ENCODE assay signal across 8 cellular contexts in the genomic region with DNA sequence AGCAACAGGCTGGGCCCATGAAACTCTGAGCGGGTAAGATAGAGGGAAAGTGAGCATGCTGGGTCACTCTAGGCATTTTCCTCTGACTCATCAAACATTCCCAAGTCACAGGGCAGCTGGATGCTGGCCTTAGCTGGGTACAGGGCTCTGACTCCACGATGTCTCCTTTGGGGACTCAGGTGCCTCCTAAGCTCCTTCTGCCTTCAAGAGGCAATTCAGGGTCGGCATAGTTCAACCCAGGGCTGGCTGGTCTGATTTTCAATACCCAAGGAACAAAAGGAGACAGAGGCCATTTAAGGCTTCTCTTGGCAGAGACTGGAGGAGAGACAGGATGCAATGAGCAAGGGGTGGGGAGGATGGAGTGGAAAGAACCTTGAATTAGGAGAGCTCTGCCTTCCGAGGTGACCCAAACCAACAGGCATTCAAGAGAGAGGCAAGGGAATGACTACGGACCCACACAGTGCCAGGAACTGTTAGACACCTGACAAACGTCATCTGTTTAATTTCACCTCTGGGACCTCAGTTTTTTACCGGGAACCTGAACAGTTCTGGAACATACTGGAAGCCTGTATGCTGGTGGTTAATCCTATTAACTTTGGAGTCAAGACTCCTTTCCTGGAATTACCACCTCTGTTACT. TPM values are rescaled to one million over a fixed set of nuclear protein-coding genes. Genes with fewer than 3 reads are reported as not detected.
DNase-seq lines count a peak whose midpoint lies in the region; ATAC-seq and TF ChIP-seq lines count a peak whose summit lies in the region.

No MANE protein-coding gene starts in this region.

- POLR2A ChIA-PET in AG04449 (lab: Yijun Ruan, JAX) = interaction anchor here (1.4 kb wide), 1 partner anchor 76 kb away, joined by 4 read pairs; no protein-coding TSS in a partner anchor

- no peak for DNase-seq in AG04449 (ENCODE audit: low read depth, low spot score)
- DNase-seq in Jurkat, Clone E6-1 (ENCODE audit: low read depth, low spot score) = no peak
- DNase-seq in dorsolateral prefrontal cortex = no peak
- DNase-seq in COLO829 (ENCODE audit: low spot score) = no peak
- no peak for DNase-seq in HuH-7.5 (ENCODE audit: low spot score)
- DNase-seq in GOT3 (lab: John Stamatoyannopoulos, UW) = no peak

- CTCF ChIA-PET in AG04449 (lab: Yijun Ruan, JAX) = interaction anchor here (0.6 to 4.5 kb wide), 11 partner anchors 9 to 160 kb away, joined by 3 to 52 read pairs (median 5); partner anchors contain the start of genes GALK1, TRIM47, TRIM65 and UNC13D

- no peak for TF ChIP-seq CTCF in AG04449 (IDR thresholded peaks at IDR 0.05; ENCODE audit: insufficient read depth, low read length, missing control alignments)
- no peak for TF ChIP-seq CTCF in dorsolateral prefrontal cortex (IDR thresholded peaks at IDR 0.05 in 54 of 56, conservative IDR thresholded peaks at IDR 0.05 in 2 of 56; ENCODE audit: low read depth in 1 of 56, partially characterized antibody in 56 of 56)

- 30 to 49% methylated on average over 6 to 7 of the region's 7 CpGs for WGBS in mesodermal cell (ENCODE audit: insufficient coverage in 2 of 2), 2 experiments

- ATAC-seq in GM21367 (IDR thresholded peaks at IDR 0.05; ENCODE audit: unreplicated experiment) = no peak

- H3K27me3 ChIP-seq in dorsolateral prefrontal cortex = no peaks in the 10 kb centered on the region

- intact Hi-C loops in dorsolateral prefrontal cortex (cut with DNase I) = loop anchor here (2.0 kb wide), 1 partner anchor 69 kb away; the partner anchor contains the start of gene UNK (in 2 of the 2)

- peaks cover 16% of the 10 kb centered on the region for H3K4me1 ChIP-seq in mesodermal cell (ENCODE audit: control insufficient read depth, insufficient read depth, low read length, poor library complexity, severe bottlenecking)

- peak overlapping the region; percentile 30 to 100 (median 96) for H3K27ac ChIP-seq in dorsolateral prefrontal cortex
- H3K27ac ChIP-seq in mesodermal cell (ENCODE audit: low read depth, low read length, severe bottlenecking) = peak overlapping the region; percentile 82

- H3K4me3 ChIP-seq in AG04449 (ENCODE audit: low read depth, low read length) (peak overlapping the region; percentile 78), dorsolateral prefrontal cortex (peak overlapping the region; percentile 58 to 100 (median 93)), mesodermal cell (ENCODE audit: extremely low read depth, insufficient read depth, low read length, poor library complexity, severe bottlenecking) (peak overlapping the region; percentile 88)
- H3K4me3 ChIP-seq in Jurkat, Clone E6-1 (ENCODE audit: low read length) = peak overlapping the region; percentile 87

- peaks cover 35% of the 10 kb centered on the region for H3K36me3 ChIP-seq in mesodermal cell (ENCODE audit: control insufficient read depth, insufficient read depth, low read length)

- no peaks in the 10 kb centered on the region for H3K9me3 ChIP-seq in mesodermal cell (ENCODE audit: control insufficient read depth, low read length)

RNA-seq across cellular contexts. Expression of gene WBP2, which starts 0.9 kb away (rescaled TPM):
- 120 TPM for polyA plus RNA-seq in Jurkat, Clone E6-1 (2012; ENCODE audit: insufficient read depth, insufficient read length)
- 100 to 1,000 TPM; 311 to 523 (median 421) TPM for total RNA-seq in dorsolateral prefrontal cortex
- 129 TPM for polyA plus RNA-seq in mesodermal cell (2013, experiment 1 of 2)
- 107 TPM for polyA plus RNA-seq in mesodermal cell (2013, experiment 2 of 2)

RNA-seq across cellular contexts. Expression of gene UNC13D, which starts 10.0 kb away (rescaled TPM):
- polyA plus RNA-seq in Jurkat, Clone E6-1 (2012; ENCODE audit: insufficient read depth, insufficient read length) = 87.6 TPM
- total RNA-seq in dorsolateral prefrontal cortex = 10 to 100 TPM in 85 of 120 experiments, 1 to 10 TPM in 35; 3.9 to 40.2 (median 13.0) TPM
- polyA plus RNA-seq in mesodermal cell (2013, experiment 1 of 2) = 1.6 TPM
- polyA plus RNA-seq in mesodermal cell (2013, experiment 2 of 2) = 1.2 TPM

RNA-seq across cellular contexts. Expression of gene TRIM47, which starts 24.2 kb away (rescaled TPM):
- polyA plus RNA-seq in Jurkat, Clone E6-1 (2012; ENCODE audit: insufficient read depth, insufficient read length) = 20.4 TPM
- total RNA-seq in dorsolateral prefrontal cortex = 100 to 1,000 TPM in 3 of 120 experiments, 10 to 100 TPM in 117; 19.7 to 109 (median 43.9) TPM
- polyA plus RNA-seq in mesodermal cell (2013, experiment 1 of 2) = 26.5 TPM
- 18.2 TPM for polyA plus RNA-seq in mesodermal cell (2013, experiment 2 of 2)

RNA-seq across cellular contexts. Expression of gene TRIM65, which starts 42.5 kb away (rescaled TPM):
- polyA plus RNA-seq in Jurkat, Clone E6-1 (2012; ENCODE audit: insufficient read depth, insufficient read length) = 30.7 TPM
- 10 to 100 TPM; 11.9 to 37.4 (median 20.2) TPM for total RNA-seq in dorsolateral prefrontal cortex
- polyA plus RNA-seq in mesodermal cell (2013, experiment 1 of 2) = 21.3 TPM
- 20.0 TPM for polyA plus RNA-seq in mesodermal cell (2013, experiment 2 of 2)

RNA-seq across cellular contexts. Expression of gene MRPL38, which starts 50.5 kb away (rescaled TPM):
- 129 TPM for polyA plus RNA-seq in Jurkat, Clone E6-1 (2012; ENCODE audit: insufficient read depth, insufficient read length)
- total RNA-seq in dorsolateral prefrontal cortex = 100 to 1,000 TPM in 56 of 120 experiments, 10 to 100 TPM in 64; 65.1 to 138 (median 98.8) TPM
- polyA plus RNA-seq in mesodermal cell (2013, experiment 1 of 2) = 51.2 TPM
- polyA plus RNA-seq in mesodermal cell (2013, experiment 2 of 2) = 46.2 TPM
